8 cellular contexts compared by ENCODE assay signal in the genomic region with DNA sequence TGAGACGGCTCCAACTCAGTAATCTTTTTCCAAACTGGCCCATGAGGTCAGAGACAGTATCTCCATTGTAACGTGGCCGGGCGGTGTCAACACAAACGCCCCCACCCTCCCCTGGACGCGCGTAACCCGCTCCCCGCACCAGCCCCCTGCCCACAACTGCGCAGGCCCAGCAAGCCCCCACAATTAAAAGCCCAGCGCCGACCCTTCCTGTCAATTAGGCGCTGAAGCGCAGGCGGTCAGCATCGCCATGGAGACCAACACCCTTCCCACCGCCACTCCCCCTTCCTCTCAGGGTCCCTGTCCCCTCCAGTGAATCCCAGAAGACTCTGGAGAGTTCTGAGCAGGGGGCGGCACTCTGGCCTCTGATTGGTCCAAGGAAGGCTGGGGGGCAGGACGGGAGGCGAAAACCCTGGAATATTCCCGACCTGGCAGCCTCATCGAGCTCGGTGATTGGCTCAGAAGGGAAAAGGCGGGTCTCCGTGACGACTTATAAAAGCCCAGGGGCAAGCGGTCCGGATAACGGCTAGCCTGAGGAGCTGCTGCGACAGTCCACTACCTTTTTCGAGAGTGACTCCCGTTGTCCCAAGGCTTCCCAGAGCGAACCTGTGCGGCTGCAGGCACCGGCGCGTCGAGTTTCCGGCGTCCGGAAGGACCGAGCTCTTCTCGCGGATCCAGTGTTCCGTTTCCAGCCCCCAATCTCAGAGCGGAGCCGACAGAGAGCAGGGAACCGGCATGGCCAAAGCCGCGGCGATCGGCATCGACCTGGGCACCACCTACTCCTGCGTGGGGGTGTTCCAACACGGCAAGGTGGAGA. TPM values are rescaled to one million over a fixed set of nuclear protein-coding genes. Genes with fewer than 3 reads are reported as not detected.
DNase-seq lines count a peak whose midpoint lies in the region; ATAC-seq, FAIRE-seq and TF ChIP-seq lines count a peak whose summit lies in the region.

A gene (plus strand): TSS at position 519 of the 814 bp plus-strand sequence. CDS start 214 bp downstream, at position 733.
A gene (minus strand): TSS at position 259 of the 814 bp plus-strand sequence. CDS start 3,311 bp downstream, outside the sequence.

- WGBS in ovary, 3 donors = 1 to 2% (median 2%) methylated on average over 47 to 56 of the region's 56 CpGs

- H3K27ac ChIP-seq in ovary (peak within 1 kb of the TSS; percentile 95 to 99), SJCRH30 (no peak within 1 kb of the TSS)

- peak within 1 kb of the TSS; percentile 59 for H3K4me3 ChIP-seq in ovary
- no peak within 1 kb of the TSS for H3K4me3 ChIP-seq in SJCRH30

- H3K4me1 ChIP-seq in ovary (ENCODE audit: insufficient read depth) (peaks cover 2% of the 10 kb centered on the region), SJCRH30 (no peaks in the 10 kb centered on the region)

- ATAC-seq in GM18511 (IDR thresholded peaks at IDR 0.05; ENCODE audit: unreplicated experiment) = peak; percentile 51
- ATAC-seq in left cardiac atrium = peak; percentile 90 to 92

- peak; percentile 12 for TF ChIP-seq EP300 in ovary (IDR thresholded peaks at IDR 0.05)

- no peaks in the 10 kb centered on the region for H3K9me3 ChIP-seq in ovary
- no peaks in the 10 kb centered on the region for H3K9me3 ChIP-seq in SJCRH30 (replicated peaks)

- H3K36me3 ChIP-seq in ovary = no peaks in the 10 kb centered on the region
- H3K36me3 ChIP-seq in SJCRH30 = no peaks in the 10 kb centered on the region

- intact Hi-C loops in left cardiac atrium (cut with DNase I) (no loop called here), ovary (cut with DNase I) (no loop called here)

- H3K27me3 ChIP-seq in ovary = no peaks in the 10 kb centered on the region
- H3K27me3 ChIP-seq in SJCRH30 = no peaks in the 10 kb centered on the region

- peak; percentile 89 for DNase-seq in NCI-H1092 (lab: John Stamatoyannopoulos, UW)
- DNase-seq in T follicular helper cell (ENCODE audit: low read depth) = peak; percentile 27
- peak; percentile 98 for DNase-seq in astrocyte of the hippocampus (ENCODE audit: low read depth, low spot score)
- peak; percentile 96 for DNase-seq in left cardiac atrium
- DNase-seq in ovary = peak; percentile 91 to 96 (median 94)
- DNase-seq in urothelium cell line (ENCODE audit: low spot score) = peak; percentile 94
- no peak for DNase-seq in SJCRH30

- TF ChIP-seq POLR2A in ovary (IDR thresholded peaks at IDR 0.05) = peak; percentile 99

- no peak for FAIRE-seq in urothelium cell line (lab: Jason Lieb, UNC)

- TF ChIP-seq CTCF in ovary (IDR thresholded peaks at IDR 0.05) = peak in 1 of 3 donors; percentile 19

RNA-seq across cellular contexts. Expression of the first gene that starts in this region (rescaled TPM):
- total RNA-seq in left cardiac atrium = 100 to 1,000 TPM; 197 to 288 TPM
- total RNA-seq in ovary = 100 to 1,000 TPM in 5 of 7 donors, 10 to 100 TPM in 2; 51.5 to 340 (median 140) TPM
- 10 to 100 TPM; 44.6 to 83.1 TPM for polyA plus RNA-seq in ovary
- total RNA-seq in SJCRH30 (2014; rRNA removed; shearing (Covaris generic)) = 0.56 TPM in 1 of 2 replicates, not detected in the other

RNA-seq across cellular contexts. Expression of the second gene that starts in this region (rescaled TPM):
- total RNA-seq in left cardiac atrium = 1 to 10 TPM; 1.1 to 2.6 TPM
- total RNA-seq in ovary = 1 to 10 TPM; 1.3 to 6.1 (median 3.9) TPM
- 1 to 10 TPM; 3.2 to 6.1 TPM for polyA plus RNA-seq in ovary
- 0.10 and 0.14 TPM in 2 replicates for total RNA-seq in SJCRH30 (2014; rRNA removed; shearing (Covaris generic))

Comparison
In these comparisons a context has a peak if more than half of its experiments do, and no peak if none do; other contexts are left out.
1. RNA of the first gene that starts in this region (total RNA-seq): 197 to 288 TPM in left cardiac atrium and 51.5 to 340 TPM in ovary; 0.56 TPM in SJCRH30; every median in the first group is over 10 times any median in the second.
2. DNase-seq: peak in NCI-H1092 (single experiment), T follicular helper cell (single experiment), astrocyte of the hippocampus (single experiment), left cardiac atrium (single experiment), ovary (5 of 5) and urothelium cell line (single experiment); none in SJCRH30 (0 of 2).